ENCODE assay signal across 8 cellular contexts in the genomic region with DNA sequence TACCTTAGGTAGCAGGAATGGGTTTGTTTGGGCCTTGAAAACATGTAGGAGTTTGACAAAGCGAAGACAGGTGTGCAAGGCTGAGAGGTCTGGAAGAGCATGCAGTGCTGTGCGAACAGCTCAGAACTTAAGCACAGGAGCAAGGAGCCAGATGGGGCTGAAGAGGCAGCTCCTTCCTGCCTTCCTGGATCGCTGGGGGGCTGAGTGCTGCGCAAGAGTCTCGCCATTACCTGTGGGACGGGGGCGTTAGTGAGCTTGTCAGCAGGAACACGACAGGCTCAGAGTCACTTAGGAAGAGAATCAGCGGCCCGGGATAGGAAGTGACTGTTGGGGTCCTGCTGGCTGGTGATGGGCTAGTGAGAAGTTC. TPM values are rescaled to one million over a fixed set of nuclear protein-coding genes. Genes with fewer than 3 reads are reported as not detected.
DNase-seq lines count a peak whose midpoint lies in the region; ATAC-seq and TF ChIP-seq lines count a peak whose summit lies in the region.

No MANE protein-coding gene starts in this region.

- H3K9me3 Mint-ChIP-seq in central memory CD8-positive, alpha-beta T cell: no peaks in the 10 kb centered on the region

- no peaks in the 10 kb centered on the region for H3K36me3 ChIP-seq in Loucy (ENCODE audit: insufficient read depth, low read length)
- peaks cover 2% of the 10 kb centered on the region for H3K36me3 ChIP-seq in mesendoderm (ENCODE audit: control insufficient read depth, insufficient read depth, low read length)
- H3K36me3 ChIP-seq in uterus: no peaks in the 10 kb centered on the region

- peaks cover 18% of the 10 kb centered on the region for H3K79me1 ChIP-seq in mesendoderm (ENCODE audit: low read length)

- H3K56ac ChIP-seq in mesendoderm (ENCODE audit: low read length): peak overlapping the region; percentile 86

- peak overlapping the region; percentile 84 for H3K4me3 ChIP-seq in Loucy (ENCODE audit: low read length, poor library complexity, severe bottlenecking)
- no peak overlapping the region for H3K4me3 ChIP-seq in mesendoderm (ENCODE audit: low read length)
- H3K4me3 ChIP-seq in uterus: peak overlapping the region; percentile 70 to 84

- peak overlapping the region; percentile 80 for H3K9ac ChIP-seq in Loucy (ENCODE audit: low read depth, low read length, poor library complexity, severe bottlenecking)
- H3K9ac ChIP-seq in mesendoderm (ENCODE audit: low read length): peak overlapping the region; percentile 83

- TF ChIP-seq POLR2A in uterus (IDR thresholded peaks at IDR 0.05): no peak

- H3K36me3 Mint-ChIP-seq in central memory CD8-positive, alpha-beta T cell (ENCODE audit: insufficient read depth): peaks cover 11% of the 10 kb centered on the region

- no peak overlapping the region for H4K8ac ChIP-seq in mesendoderm (ENCODE audit: low read depth, low read length)

- H2BK15ac ChIP-seq in mesendoderm (replicated peaks; ENCODE audit: low read depth): no peak overlapping the region

- H3K4me3 Mint-ChIP-seq in central memory CD8-positive, alpha-beta T cell: peak overlapping the region; percentile 88

- TF ChIP-seq CTCF in Loucy (conservative IDR thresholded peaks at IDR 0.05; ENCODE audit: low read length): peak; percentile 27
- no peak for TF ChIP-seq CTCF in uterus (IDR thresholded peaks at IDR 0.05)

- peaks cover 38% of the 10 kb centered on the region for H3K4me1 Mint-ChIP-seq in central memory CD8-positive, alpha-beta T cell

- peak overlapping the region; percentile 84 for H3K27ac Mint-ChIP-seq in central memory CD8-positive, alpha-beta T cell (ENCODE audit: low read depth)

- DNase-seq in central memory CD8-positive, alpha-beta T cell (ENCODE audit: low spot score in 2 of 2): no peak
- DNase-seq in mesendoderm: no peak
- no peak for DNase-seq in uterus
- no peak for DNase-seq in NCI-H345 treated with DMSO at 0.1 percent for 48 hours (lab: John Stamatoyannopoulos, UW; ENCODE audit: unreplicated experiment)
- no peak for DNase-seq in SHP77 (lab: John Stamatoyannopoulos, UW)
- DNase-seq in mesenteric fat pad (ENCODE audit: low spot score): no peak

- no peaks in the 10 kb centered on the region for H3F3A ChIP-seq in Loucy (ENCODE audit: low read depth)

- H3K79me2 ChIP-seq in Loucy (ENCODE audit: insufficient read depth, low read length): peaks cover 28% of the 10 kb centered on the region
- peaks cover 8% of the 10 kb centered on the region for H3K79me2 ChIP-seq in mesendoderm (ENCODE audit: control insufficient read depth, insufficient read depth, low read length)

- H3K18ac ChIP-seq in mesendoderm (ENCODE audit: low read length): no peak overlapping the region

- H3K9me3 ChIP-seq in Loucy (ENCODE audit: insufficient read depth, low read depth, low read length) (no peaks in the 10 kb centered on the region), uterus (no peaks in the 10 kb centered on the region)

- no peak overlapping the region for H3K4ac ChIP-seq in mesendoderm (ENCODE audit: low read depth, low read length)

- peak; percentile 24 for ATAC-seq in GM19455 (IDR thresholded peaks at IDR 0.05; ENCODE audit: unreplicated experiment)
- ATAC-seq in central memory CD8-positive, alpha-beta T cell (replicated peaks; ENCODE audit: extremely low read depth, poor library complexity, severe bottlenecking): no peak

- H3K23ac ChIP-seq in mesendoderm (ENCODE audit: low read length): no peak overlapping the region

- H3K4me2 ChIP-seq in Loucy (ENCODE audit: low read depth, low read length, poor library complexity, severe bottlenecking) (peak overlapping the region; percentile 94), mesendoderm (ENCODE audit: low read length) (peak overlapping the region; percentile 87)

- no peaks in the 10 kb centered on the region for H3K9me2 ChIP-seq in Loucy (replicated peaks; ENCODE audit: low read depth, low read length)

- peak overlapping the region; percentile 40 for H2BK5ac ChIP-seq in mesendoderm (ENCODE audit: low read length)

- no peak overlapping the region for H2BK120ac ChIP-seq in mesendoderm (ENCODE audit: low read depth, low read length)

- H3K4me1 ChIP-seq in Loucy (ENCODE audit: insufficient read depth, low read length, poor library complexity, severe bottlenecking) (peaks cover 21% of the 10 kb centered on the region), mesendoderm (ENCODE audit: control insufficient read depth, low read depth, low read length) (peaks cover 7% of the 10 kb centered on the region), uterus (peaks cover 0 to 8% of the 10 kb centered on the region in 2 donors)

- peak overlapping the region; percentile 89 for H2AFZ ChIP-seq in Loucy (ENCODE audit: low read length)

- H3K27ac ChIP-seq in mesendoderm (ENCODE audit: low read depth, low read length): peak overlapping the region; percentile 81
- H3K27ac ChIP-seq in uterus: peak overlapping the region; percentile 69 to 77

- intact Hi-C loops in uterus (cut with DNase I; ENCODE audit: low total_unique reads): loop anchor here (10.0 kb wide), 1 partner anchor 444 kb away; no protein-coding TSS in a partner anchor

- peaks cover 10% of the 10 kb centered on the region for H4K20me1 ChIP-seq in Loucy (ENCODE audit: insufficient read depth, low read length, poor library complexity, severe bottlenecking)

- WGBS in mesendoderm (ENCODE audit: extremely low coverage, insufficient coverage, low lambda C conversion rate): no CpG with 5 or more reads among the region's 10 CpGs

- H3K27me3 ChIP-seq in Loucy (ENCODE audit: insufficient read depth, low read length, poor library complexity, severe bottlenecking) (no peaks in the 10 kb centered on the region), mesendoderm (ENCODE audit: insufficient read depth, low read length, poor library complexity) (no peaks in the 10 kb centered on the region), uterus (no peaks in the 10 kb centered on the region)

- H3K27me3 Mint-ChIP-seq in central memory CD8-positive, alpha-beta T cell: no peaks in the 10 kb centered on the region

- no peak overlapping the region for H4K5ac ChIP-seq in mesendoderm (ENCODE audit: low read length)

- H2AK5ac ChIP-seq in mesendoderm (ENCODE audit: low read length): peak overlapping the region; percentile 56

RNA-seq across cellular contexts. Expression of gene MRM1, which starts 0.5 kb away (rescaled TPM):
- polyA plus RNA-seq in mesendoderm (2013, experiment 1 of 2): 4.0 TPM
- 4.0 TPM for polyA plus RNA-seq in mesendoderm (2013, experiment 2 of 2)
- total RNA-seq in uterus (1 to 10 TPM in 3 of 4 donors, not detected in 1; 3.7 to 8.5 (median 4.6) TPM), mesenteric fat pad (4.1 TPM)

RNA-seq across cellular contexts. Expression of gene DHRS11, which starts 9.2 kb away (rescaled TPM):
- polyA plus RNA-seq in mesendoderm (2013, experiment 1 of 2): 15.6 TPM
- 14.9 TPM for polyA plus RNA-seq in mesendoderm (2013, experiment 2 of 2)
- total RNA-seq in uterus: 10 to 100 TPM in 1 of 4 donors, 1 to 10 TPM in 3; 1.8 to 22.8 (median 6.2) TPM
- 16.3 TPM for total RNA-seq in mesenteric fat pad

RNA-seq across cellular contexts. Expression of gene GGNBP2, which starts 56.2 kb away (rescaled TPM):
- 38.9 TPM for polyA plus RNA-seq in mesendoderm (2013, experiment 1 of 2)
- 38.1 TPM for polyA plus RNA-seq in mesendoderm (2013, experiment 2 of 2)
- total RNA-seq in uterus: 10 to 100 TPM; 24.6 to 93.0 (median 51.9) TPM
- 75.4 TPM for total RNA-seq in mesenteric fat pad
